ENCODE assay signal across 1 cellular context in the genomic region with DNA sequence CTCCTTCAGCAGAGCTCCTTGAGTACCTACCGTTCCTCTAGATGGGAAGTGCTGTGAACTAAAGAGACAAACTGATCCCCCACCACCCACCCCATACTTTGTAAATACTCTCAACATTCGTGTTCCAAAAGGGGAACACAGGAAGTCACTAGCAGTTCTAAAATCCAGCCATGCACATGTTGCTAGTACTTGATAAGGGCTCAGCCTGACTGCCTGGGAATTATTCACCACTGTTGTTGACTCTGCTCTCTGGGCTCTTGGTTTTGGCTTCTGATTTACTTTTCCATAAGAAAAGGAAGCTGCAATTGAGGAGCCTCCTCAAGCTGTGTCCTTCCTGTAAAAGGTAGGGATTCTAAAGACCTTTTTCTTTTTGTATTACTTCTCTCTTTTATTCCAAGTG.
TF ChIP-seq lines count a peak whose summit lies in the region.

No MANE protein-coding gene starts in this region.

TF ChIP-seq in K562, 482 proteins besides CTCF, POLR2A, EP300 and RAD21 (continued from another document and continues in another):
- TF ChIP-seq, protein P1, sequence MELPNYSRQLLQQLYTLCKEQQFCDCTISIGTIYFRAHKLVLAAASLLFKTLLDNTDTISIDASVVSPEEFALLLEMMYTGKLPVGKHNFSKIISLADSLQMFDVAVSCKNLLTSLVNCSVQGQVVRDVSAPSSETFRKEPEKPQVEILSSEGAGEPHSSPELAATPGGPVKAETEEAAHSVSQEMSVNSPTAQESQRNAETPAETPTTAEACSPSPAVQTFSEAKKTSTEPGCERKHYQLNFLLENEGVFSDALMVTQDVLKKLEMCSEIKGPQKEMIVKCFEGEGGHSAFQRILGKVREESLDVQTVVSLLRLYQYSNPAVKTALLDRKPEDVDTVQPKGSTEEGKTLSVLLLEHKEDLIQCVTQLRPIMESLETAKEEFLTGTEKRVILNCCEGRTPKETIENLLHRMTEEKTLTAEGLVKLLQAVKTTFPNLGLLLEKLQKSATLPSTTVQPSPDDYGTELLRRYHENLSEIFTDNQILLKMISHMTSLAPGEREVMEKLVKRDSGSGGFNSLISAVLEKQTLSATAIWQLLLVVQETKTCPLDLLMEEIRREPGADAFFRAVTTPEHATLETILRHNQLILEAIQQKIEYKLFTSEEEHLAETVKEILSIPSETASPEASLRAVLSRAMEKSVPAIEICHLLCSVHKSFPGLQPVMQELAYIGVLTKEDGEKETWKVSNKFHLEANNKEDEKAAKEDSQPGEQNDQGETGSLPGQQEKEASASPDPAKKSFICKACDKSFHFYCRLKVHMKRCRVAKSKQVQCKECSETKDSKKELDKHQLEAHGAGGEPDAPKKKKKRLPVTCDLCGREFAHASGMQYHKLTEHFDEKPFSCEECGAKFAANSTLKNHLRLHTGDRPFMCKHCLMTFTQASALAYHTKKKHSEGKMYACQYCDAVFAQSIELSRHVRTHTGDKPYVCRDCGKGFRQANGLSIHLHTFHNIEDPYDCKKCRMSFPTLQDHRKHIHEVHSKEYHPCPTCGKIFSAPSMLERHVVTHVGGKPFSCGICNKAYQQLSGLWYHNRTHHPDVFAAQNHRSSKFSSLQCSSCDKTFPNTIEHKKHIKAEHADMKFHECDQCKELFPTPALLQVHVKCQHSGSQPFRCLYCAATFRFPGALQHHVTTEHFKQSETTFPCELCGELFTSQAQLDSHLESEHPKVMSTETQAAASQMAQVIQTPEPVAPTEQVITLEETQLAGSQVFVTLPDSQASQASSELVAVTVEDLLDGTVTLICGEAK (IDR thresholded peaks at IDR 0.05) = no peak
- TF ChIP-seq, protein P1 (CRISPR knock-in tag; IDR thresholded peaks at IDR 0.05) = no peak
- no peak for TF ChIP-seq NONO (IDR thresholded peaks at IDR 0.05; ENCODE audit: low read depth in 2 of 2, low read length in 1 of 2)
- no peak for TF ChIP-seq ZNF436 (CRISPR knock-in tag; IDR thresholded peaks at IDR 0.05)
- TF ChIP-seq FOXK2 (conservative IDR thresholded peaks at IDR 0.05 in 1 of 2, IDR thresholded peaks at IDR 0.05 in 1 of 2; ENCODE audit: low read depth in 2 of 2) = peak; percentile 33 to 53; a peak in 2 of 4 replicates
- TF ChIP-seq CXXC5 (CRISPR knock-in tag; IDR thresholded peaks at IDR 0.05) = 0 out of 2 replicates have a peak, but pooled peaks have one; percentile 23
- no peak for TF ChIP-seq FOXJ3 (CRISPR knock-in tag; IDR thresholded peaks at IDR 0.05)
- TF ChIP-seq CBFA2T2 (conservative IDR thresholded peaks at IDR 0.05) = peak; percentile 17; the same call in 1 of the 2 replicates
- TF ChIP-seq, protein P2, sequence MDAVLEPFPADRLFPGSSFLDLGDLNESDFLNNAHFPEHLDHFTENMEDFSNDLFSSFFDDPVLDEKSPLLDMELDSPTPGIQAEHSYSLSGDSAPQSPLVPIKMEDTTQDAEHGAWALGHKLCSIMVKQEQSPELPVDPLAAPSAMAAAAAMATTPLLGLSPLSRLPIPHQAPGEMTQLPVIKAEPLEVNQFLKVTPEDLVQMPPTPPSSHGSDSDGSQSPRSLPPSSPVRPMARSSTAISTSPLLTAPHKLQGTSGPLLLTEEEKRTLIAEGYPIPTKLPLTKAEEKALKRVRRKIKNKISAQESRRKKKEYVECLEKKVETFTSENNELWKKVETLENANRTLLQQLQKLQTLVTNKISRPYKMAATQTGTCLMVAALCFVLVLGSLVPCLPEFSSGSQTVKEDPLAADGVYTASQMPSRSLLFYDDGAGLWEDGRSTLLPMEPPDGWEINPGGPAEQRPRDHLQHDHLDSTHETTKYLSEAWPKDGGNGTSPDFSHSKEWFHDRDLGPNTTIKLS (IDR thresholded peaks at IDR 0.05; ENCODE audit: borderline replicate concordance, low read depth) = no peak
- no peak for TF ChIP-seq ZNF324 (CRISPR knock-in tag; IDR thresholded peaks at IDR 0.05)
- TF ChIP-seq, protein P3, sequence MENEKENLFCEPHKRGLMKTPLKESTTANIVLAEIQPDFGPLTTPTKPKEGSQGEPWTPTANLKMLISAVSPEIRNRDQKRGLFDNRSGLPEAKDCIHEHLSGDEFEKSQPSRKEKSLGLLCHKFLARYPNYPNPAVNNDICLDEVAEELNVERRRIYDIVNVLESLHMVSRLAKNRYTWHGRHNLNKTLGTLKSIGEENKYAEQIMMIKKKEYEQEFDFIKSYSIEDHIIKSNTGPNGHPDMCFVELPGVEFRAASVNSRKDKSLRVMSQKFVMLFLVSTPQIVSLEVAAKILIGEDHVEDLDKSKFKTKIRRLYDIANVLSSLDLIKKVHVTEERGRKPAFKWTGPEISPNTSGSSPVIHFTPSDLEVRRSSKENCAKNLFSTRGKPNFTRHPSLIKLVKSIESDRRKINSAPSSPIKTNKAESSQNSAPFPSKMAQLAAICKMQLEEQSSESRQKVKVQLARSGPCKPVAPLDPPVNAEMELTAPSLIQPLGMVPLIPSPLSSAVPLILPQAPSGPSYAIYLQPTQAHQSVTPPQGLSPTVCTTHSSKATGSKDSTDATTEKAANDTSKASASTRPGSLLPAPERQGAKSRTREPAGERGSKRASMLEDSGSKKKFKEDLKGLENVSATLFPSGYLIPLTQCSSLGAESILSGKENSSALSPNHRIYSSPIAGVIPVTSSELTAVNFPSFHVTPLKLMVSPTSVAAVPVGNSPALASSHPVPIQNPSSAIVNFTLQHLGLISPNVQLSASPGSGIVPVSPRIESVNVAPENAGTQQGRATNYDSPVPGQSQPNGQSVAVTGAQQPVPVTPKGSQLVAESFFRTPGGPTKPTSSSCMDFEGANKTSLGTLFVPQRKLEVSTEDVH (IDR thresholded peaks at IDR 0.05; ENCODE audit: low read depth, partially characterized antibody) = no peak
- no peak for TF ChIP-seq ELF4 (CRISPR knock-in tag; IDR thresholded peaks at IDR 0.05)
- TF ChIP-seq, protein P4, sequence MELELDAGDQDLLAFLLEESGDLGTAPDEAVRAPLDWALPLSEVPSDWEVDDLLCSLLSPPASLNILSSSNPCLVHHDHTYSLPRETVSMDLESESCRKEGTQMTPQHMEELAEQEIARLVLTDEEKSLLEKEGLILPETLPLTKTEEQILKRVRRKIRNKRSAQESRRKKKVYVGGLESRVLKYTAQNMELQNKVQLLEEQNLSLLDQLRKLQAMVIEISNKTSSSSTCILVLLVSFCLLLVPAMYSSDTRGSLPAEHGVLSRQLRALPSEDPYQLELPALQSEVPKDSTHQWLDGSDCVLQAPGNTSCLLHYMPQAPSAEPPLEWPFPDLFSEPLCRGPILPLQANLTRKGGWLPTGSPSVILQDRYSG (tag; conservative IDR thresholded peaks at IDR 0.05; ENCODE audit: low read depth) = no peak
- TF ChIP-seq, protein P5, sequence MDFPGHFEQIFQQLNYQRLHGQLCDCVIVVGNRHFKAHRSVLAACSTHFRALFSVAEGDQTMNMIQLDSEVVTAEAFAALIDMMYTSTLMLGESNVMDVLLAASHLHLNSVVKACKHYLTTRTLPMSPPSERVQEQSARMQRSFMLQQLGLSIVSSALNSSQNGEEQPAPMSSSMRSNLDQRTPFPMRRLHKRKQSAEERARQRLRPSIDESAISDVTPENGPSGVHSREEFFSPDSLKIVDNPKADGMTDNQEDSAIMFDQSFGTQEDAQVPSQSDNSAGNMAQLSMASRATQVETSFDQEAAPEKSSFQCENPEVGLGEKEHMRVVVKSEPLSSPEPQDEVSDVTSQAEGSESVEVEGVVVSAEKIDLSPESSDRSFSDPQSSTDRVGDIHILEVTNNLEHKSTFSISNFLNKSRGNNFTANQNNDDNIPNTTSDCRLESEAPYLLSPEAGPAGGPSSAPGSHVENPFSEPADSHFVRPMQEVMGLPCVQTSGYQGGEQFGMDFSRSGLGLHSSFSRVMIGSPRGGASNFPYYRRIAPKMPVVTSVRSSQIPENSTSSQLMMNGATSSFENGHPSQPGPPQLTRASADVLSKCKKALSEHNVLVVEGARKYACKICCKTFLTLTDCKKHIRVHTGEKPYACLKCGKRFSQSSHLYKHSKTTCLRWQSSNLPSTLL (IDR thresholded peaks at IDR 0.05) = no peak
- no peak for TF ChIP-seq ZBTB1 (CRISPR knock-in tag; IDR thresholded peaks at IDR 0.05; ENCODE audit: borderline replicate concordance, low read depth)
- TF ChIP-seq, protein P6, sequence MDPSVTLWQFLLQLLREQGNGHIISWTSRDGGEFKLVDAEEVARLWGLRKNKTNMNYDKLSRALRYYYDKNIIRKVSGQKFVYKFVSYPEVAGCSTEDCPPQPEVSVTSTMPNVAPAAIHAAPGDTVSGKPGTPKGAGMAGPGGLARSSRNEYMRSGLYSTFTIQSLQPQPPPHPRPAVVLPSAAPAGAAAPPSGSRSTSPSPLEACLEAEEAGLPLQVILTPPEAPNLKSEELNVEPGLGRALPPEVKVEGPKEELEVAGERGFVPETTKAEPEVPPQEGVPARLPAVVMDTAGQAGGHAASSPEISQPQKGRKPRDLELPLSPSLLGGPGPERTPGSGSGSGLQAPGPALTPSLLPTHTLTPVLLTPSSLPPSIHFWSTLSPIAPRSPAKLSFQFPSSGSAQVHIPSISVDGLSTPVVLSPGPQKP (CRISPR knock-in tag; IDR thresholded peaks at IDR 0.05) = no peak
- TF ChIP-seq, protein P7, sequence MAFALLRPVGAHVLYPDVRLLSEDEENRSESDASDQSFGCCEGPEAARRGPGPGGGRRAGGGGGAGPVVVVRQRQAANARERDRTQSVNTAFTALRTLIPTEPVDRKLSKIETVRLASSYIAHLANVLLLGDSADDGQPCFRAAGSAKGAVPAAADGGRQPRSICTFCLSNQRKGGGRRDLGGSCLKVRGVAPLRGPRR (CRISPR knock-in tag; IDR thresholded peaks at IDR 0.05) = no peak
- TF ChIP-seq MAFK (IDR thresholded peaks at IDR 0.05; ENCODE audit: low read length) = no peak
- TF ChIP-seq U2AF1 (optimal IDR thresholded peaks at IDR 0.05; ENCODE audit: low read depth, low read length) = no peak
- no peak for TF ChIP-seq ZNF274 (IDR thresholded peaks at IDR 0.05; ENCODE audit: borderline replicate concordance, low read depth, low read length)
- TF ChIP-seq TCFL5 (CRISPR knock-in tag; conservative IDR thresholded peaks at IDR 0.05) = no peak
- no peak for TF ChIP-seq NFXL1 (CRISPR knock-in tag; IDR thresholded peaks at IDR 0.05)
- no peak for TF ChIP-seq ZNF561 (CRISPR knock-in tag; conservative IDR thresholded peaks at IDR 0.05)
- no peak for TF ChIP-seq STAG1 (CRISPR knock-in tag; IDR thresholded peaks at IDR 0.05; ENCODE audit: borderline replicate concordance)
- TF ChIP-seq CBX8 (IDR thresholded peaks at IDR 0.05; ENCODE audit: borderline replicate concordance, extremely low read depth, low read depth, low read length, poor library complexity, severe bottlenecking) = no peak
- TF ChIP-seq, protein P8, sequence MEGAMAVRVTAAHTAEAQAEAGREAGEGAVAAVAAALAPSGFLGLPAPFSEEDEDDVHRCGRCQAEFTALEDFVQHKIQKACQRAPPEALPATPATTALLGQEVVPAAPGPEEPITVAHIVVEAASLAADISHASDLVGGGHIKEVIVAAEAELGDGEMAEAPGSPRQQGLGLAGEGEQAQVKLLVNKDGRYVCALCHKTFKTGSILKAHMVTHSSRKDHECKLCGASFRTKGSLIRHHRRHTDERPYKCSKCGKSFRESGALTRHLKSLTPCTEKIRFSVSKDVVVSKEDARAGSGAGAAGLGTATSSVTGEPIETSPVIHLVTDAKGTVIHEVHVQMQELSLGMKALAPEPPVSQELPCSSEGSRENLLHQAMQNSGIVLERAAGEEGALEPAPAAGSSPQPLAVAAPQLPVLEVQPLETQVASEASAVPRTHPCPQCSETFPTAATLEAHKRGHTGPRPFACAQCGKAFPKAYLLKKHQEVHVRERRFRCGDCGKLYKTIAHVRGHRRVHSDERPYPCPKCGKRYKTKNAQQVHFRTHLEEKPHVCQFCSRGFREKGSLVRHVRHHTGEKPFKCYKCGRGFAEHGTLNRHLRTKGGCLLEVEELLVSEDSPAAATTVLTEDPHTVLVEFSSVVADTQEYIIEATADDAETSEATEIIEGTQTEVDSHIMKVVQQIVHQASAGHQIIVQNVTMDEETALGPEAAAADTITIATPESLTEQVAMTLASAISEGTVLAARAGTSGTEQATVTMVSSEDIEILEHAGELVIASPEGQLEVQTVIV (CRISPR knock-in tag; IDR thresholded peaks at IDR 0.05; ENCODE audit: borderline replicate concordance) = no peak
- no peak for TF ChIP-seq SOX6 (IDR thresholded peaks at IDR 0.05)
- TF ChIP-seq, protein P9, sequence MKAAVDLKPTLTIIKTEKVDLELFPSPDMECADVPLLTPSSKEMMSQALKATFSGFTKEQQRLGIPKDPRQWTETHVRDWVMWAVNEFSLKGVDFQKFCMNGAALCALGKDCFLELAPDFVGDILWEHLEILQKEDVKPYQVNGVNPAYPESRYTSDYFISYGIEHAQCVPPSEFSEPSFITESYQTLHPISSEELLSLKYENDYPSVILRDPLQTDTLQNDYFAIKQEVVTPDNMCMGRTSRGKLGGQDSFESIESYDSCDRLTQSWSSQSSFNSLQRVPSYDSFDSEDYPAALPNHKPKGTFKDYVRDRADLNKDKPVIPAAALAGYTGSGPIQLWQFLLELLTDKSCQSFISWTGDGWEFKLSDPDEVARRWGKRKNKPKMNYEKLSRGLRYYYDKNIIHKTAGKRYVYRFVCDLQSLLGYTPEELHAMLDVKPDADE (conservative IDR thresholded peaks at IDR 0.05; ENCODE audit: control insufficient read depth, low read depth, low read length) = no peak
- TF ChIP-seq MBD2 (IDR thresholded peaks at IDR 0.05; ENCODE audit: borderline replicate concordance, low read depth) = no peak
- TF ChIP-seq, protein P10, sequence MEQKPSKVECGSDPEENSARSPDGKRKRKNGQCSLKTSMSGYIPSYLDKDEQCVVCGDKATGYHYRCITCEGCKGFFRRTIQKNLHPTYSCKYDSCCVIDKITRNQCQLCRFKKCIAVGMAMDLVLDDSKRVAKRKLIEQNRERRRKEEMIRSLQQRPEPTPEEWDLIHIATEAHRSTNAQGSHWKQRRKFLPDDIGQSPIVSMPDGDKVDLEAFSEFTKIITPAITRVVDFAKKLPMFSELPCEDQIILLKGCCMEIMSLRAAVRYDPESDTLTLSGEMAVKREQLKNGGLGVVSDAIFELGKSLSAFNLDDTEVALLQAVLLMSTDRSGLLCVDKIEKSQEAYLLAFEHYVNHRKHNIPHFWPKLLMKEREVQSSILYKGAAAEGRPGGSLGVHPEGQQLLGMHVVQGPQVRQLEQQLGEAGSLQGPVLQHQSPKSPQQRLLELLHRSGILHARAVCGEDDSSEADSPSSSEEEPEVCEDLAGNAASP (IDR thresholded peaks at IDR 0.05) = no peak
